8 cellular contexts compared by ENCODE assay signal in the genomic region with DNA sequence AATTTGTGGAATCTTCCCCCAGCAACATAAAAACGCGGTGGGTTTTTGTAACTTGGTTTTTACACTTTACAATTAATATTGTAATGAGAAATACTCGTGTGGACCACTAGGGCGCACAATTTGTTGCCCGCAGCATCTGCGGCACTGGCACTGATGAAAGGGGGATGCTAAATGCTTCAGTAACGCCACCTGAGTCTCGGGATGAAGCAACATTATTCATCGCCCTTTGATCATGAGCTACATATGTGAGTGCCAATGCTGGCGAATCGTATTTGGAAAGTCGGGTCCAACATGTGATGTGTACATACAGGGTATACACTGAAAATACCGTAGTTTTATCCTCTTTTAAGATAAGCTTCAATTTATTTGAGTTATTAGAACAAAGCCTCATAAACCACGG. TPM values are rescaled to one million over a fixed set of nuclear protein-coding genes. Genes with fewer than 3 reads are reported as not detected.
DNase-seq lines count a peak whose midpoint lies in the region; ATAC-seq, FAIRE-seq and TF ChIP-seq lines count a peak whose summit lies in the region.

No MANE protein-coding gene starts in this region.

- TF ChIP-seq CTCF in GM12864 (IDR thresholded peaks at IDR 0.05; ENCODE audit: low read depth, low read length, missing control alignments) (peak; percentile 64), HFF-Myc (IDR thresholded peaks at IDR 0.05; ENCODE audit: low read depth, low read length, missing control alignments) (peak; percentile 48), epithelial cell of proximal tubule (conservative IDR thresholded peaks at IDR 0.05; ENCODE audit: low read depth, low read length) (peak; percentile 65), pancreas (IDR thresholded peaks at IDR 0.05) (peak; percentile 27 to 47 (median 36))

- H3K9me3 ChIP-seq in pancreas: no peaks in the 10 kb centered on the region

- intact Hi-C loops in pancreas (cut with DNase I): loop anchor here in 2 of 3 donors (5.0 kb wide), 2 partner anchors 241 to 246 kb away; no protein-coding TSS in a partner anchor

- FAIRE-seq in pancreas (lab: Jason Lieb, UNC): no peak

- WGBS in pancreas, 2 donors: 23 to 25% methylated on average over 14 of the region's 14 CpGs

- no peaks in the 10 kb centered on the region for H3K27me3 ChIP-seq in pancreas

- DNase-seq in GM12864 (ENCODE audit: low read depth) (peak; percentile 29), HFF-Myc (ENCODE audit: extremely low read depth, low read depth) (no peak), NCI-H510A treated with DMSO at 0.1 percent for 48 hours (lab: John Stamatoyannopoulos, UW) (peak; percentile 10), epithelial cell of proximal tubule (ENCODE audit: low read depth) (no peak), pancreas (peak in 3 of 6 donors; percentile 8 to 58 (median 31)), NCI-H187 treated with DMSO at 0.1 percent for 48 hours (lab: John Stamatoyannopoulos, UW) (no peak), cortex of kidney (lab: John Stamatoyannopoulos, UW) (no peak)
- DNase-seq in activated CD8-positive, alpha-beta memory T cell treated with anti-CD3 and anti-CD28 coated beads for 1 hour (ENCODE audit: extremely low read depth in 1 of 2, low read depth in 1 of 2): peak; percentile 12 to 15

- H3K36me3 ChIP-seq in pancreas: no peaks in the 10 kb centered on the region

- H3K4me1 ChIP-seq in pancreas: no peaks in the 10 kb centered on the region

- ATAC-seq in pancreas: peak; percentile 61 to 83 (median 80)

- H3K27ac ChIP-seq in pancreas: no peak overlapping the region

- H3K4me3 ChIP-seq in GM12864 (ENCODE audit: low read depth, low read length): no peak overlapping the region
- no peak overlapping the region for H3K4me3 ChIP-seq in HFF-Myc (replicated peaks; ENCODE audit: low read depth, low read length)
- no peak overlapping the region for H3K4me3 ChIP-seq in epithelial cell of proximal tubule (ENCODE audit: low read depth, low read length)
- H3K4me3 ChIP-seq in pancreas: no peak overlapping the region

RNA-seq across cellular contexts. Expression of gene COX20, which starts 34.2 kb away (rescaled TPM):
- total RNA-seq in epithelial cell of proximal tubule (23.9 and 29.2 TPM in 2 replicates), pancreas (10 to 100 TPM; 10.7 to 21.8 (median 14.8) TPM)
- 10 to 100 TPM; 41.1 to 44.5 TPM for polyA plus RNA-seq in pancreas

Comparison
In these comparisons a context has a peak if more than half of its experiments do, and no peak if none do; other contexts are left out.
1. DNase-seq: peak in GM12864 (single experiment), NCI-H510A treated with DMSO at 0.1 percent for 48 hours (single experiment) and activated CD8-positive, alpha-beta memory T cell treated with anti-CD3 and anti-CD28 coated beads for 1 hour (2 of 2); none in HFF-Myc (single experiment), epithelial cell of proximal tubule (single experiment), NCI-H187 treated with DMSO at 0.1 percent for 48 hours (single experiment) and cortex of kidney (single experiment).
2. Peak in every context shown above with its lines, with median percentiles within 50 percentile points of each other: CTCF ChIP-seq.